ENCODE assay signal across 18 cellular contexts in genomic region chrX:10352536-10352935, GRCh38.
"Had no signal": no experiment of that assay in that cellular context is flagged by ENCODE, and none has a peak within 500 bp of the region (broad histone marks: within the 10 kb centered on the region; RNA-seq: fewer than 3 reads in every experiment).

No MANE protein-coding gene starts in this region.

- DNase-seq: effector CD4-positive, alpha-beta T cell; endodermal cell; gastrocnemius medialis; immature natural killer cell; left ventricle myocardium inferior; lower lobe of right lung; mesenchymal stem cell; midbrain; naive B cell; posterior cingulate gyrus; sigmoid colon; small intestine; stimulated activated CD4-positive, alpha-beta T cell treated with anti-CD3 and anti-CD28 coated beads, Interleukin-12 subunit alpha, Interleukin-12 subunit beta, amount 100 ng/mL, for 4 hours; stimulated activated naive CD4-positive, alpha-beta T cell treated with Interleukin-2 at 50 U/mL for 16 hours had no signal

- H3K4me3 ChIP-seq: coronary artery, gastrocnemius medialis, left ventricle myocardium inferior, lower lobe of right lung, sigmoid colon, vagina had no signal

- H3K27me3 ChIP-seq: gastrocnemius medialis, sigmoid colon, vagina had no signal

- FAIRE-seq: endothelial cell of umbilical vein, keratinocyte, small intestine had no signal

- ATAC-seq: gastrocnemius medialis, lower lobe of right lung had no signal

- H3K36me3 ChIP-seq: gastrocnemius medialis, left ventricle myocardium inferior, lower lobe of right lung, sigmoid colon, vagina had no signal

- H3K4me1 ChIP-seq: gastrocnemius medialis, left ventricle myocardium inferior, lower lobe of right lung, sigmoid colon, vagina had no signal

- H3K9me3 ChIP-seq: gastrocnemius medialis, lower lobe of right lung, sigmoid colon, vagina had no signal

- H3K27ac ChIP-seq: coronary artery, gastrocnemius medialis, left ventricle myocardium inferior, lower lobe of right lung, sigmoid colon, vagina had no signal
